Comparison of ENCODE assay signal across 14 cellular contexts in genomic region chr18:10046178-10046807, GRCh38.
"Had no signal": no experiment of that assay in that cellular context is flagged by ENCODE, and none has a peak within 500 bp of the region (broad histone marks: within the 10 kb centered on the region; RNA-seq: fewer than 3 reads in every experiment).

No MANE protein-coding gene starts in this region.

- H3K4me3 ChIP-seq: hepatocyte, mucosa of descending colon, thyroid gland had no signal

- ATAC-seq: activated CD4-positive, CD25-positive, alpha-beta regulatory T cell treated with anti-CD3 and anti-CD28 coated beads, Interleukin-2, amount 50 U/mL, for 24 hours; activated T-helper 17 cell treated with anti-CD3 and anti-CD28 coated beads, Interleukin-2, amount 50 U/mL, for 72 hours; left lobe of liver; natural killer cell; stimulated activated naive CD8-positive, alpha-beta T cell treated with anti-CD3 and anti-CD28 coated beads, Interleukin-15, Interleukin-2, amounts not matched to agents 100 U/mL and 50 U/mL, for 24 hours had no signal

- H3K4me2 ChIP-seq: hepatocyte had no signal

- H3K27me3 ChIP-seq: hepatocyte, thyroid gland had no signal

- H3K4me1 ChIP-seq: thyroid gland had no signal

- H3K9me3 ChIP-seq: thyroid gland had no signal

- DNase-seq: activated CD4-positive, alpha-beta T cell treated with anti-CD3 and anti-CD28 coated beads, Interleukin-2, amount 50 U/mL, for 4 hours; activated naive CD4-positive, alpha-beta T cell treated with Interleukin-2 at 50 U/mL for 16 hours; activated T-cell treated with anti-CD3 and anti-CD28 coated beads for 4 hours; aorta; mucosa of descending colon; natural killer cell; small intestine; stimulated activated naive CD8-positive, alpha-beta T cell treated with anti-CD3 and anti-CD28 coated beads, Interleukin-15, Interleukin-2, amounts not matched to agents 100 U/mL and 50 U/mL, for 24 hours; thyroid gland had no signal

- FAIRE-seq: keratinocyte, small intestine had no signal

- H2AFZ ChIP-seq: hepatocyte had no signal

- H3K27ac ChIP-seq: hepatocyte, thyroid gland had no signal

- H3K79me2 ChIP-seq: hepatocyte had no signal

- H3K36me3 ChIP-seq: thyroid gland had no signal
